9 cellular contexts compared by ENCODE assay signal in genomic region chr22:44329179-44329796, GRCh38. TPM values are rescaled to one million over a fixed set of nuclear protein-coding genes. Genes with fewer than 3 reads are reported as not detected.
A peak's percentile ranks its signal among the peaks of the same experiment; 100 is the strongest.
DNase-seq lines count a peak whose midpoint lies in the region; ATAC-seq and TF ChIP-seq lines count a peak whose summit lies in the region.
"Had no signal": no experiment of that assay in that cellular context is flagged by ENCODE, and none has a peak within 500 bp of the region (broad histone marks: within the 10 kb centered on the region; RNA-seq: fewer than 3 reads in every experiment).

No MANE protein-coding gene starts in this region.

- no peak overlapping the region for H3K27ac Mint-ChIP-seq in activated CD4-positive, alpha-beta T cell treated with anti-CD3 and anti-CD28 coated beads, Interleukin-2, amount 10 ng/mL, durations not matched to agents 7 days and 5 days
- H3K27ac Mint-ChIP-seq in WTC11, result no peak overlapping the region
- H3K27ac Mint-ChIP-seq: CD4-positive, CD25-positive, alpha-beta regulatory T cell had no signal

- H3K4me1 Mint-ChIP-seq in activated CD4-positive, alpha-beta T cell treated with anti-CD3 and anti-CD28 coated beads, Interleukin-2, amount 10 ng/mL, durations not matched to agents 7 days and 5 days, result peaks cover 29% of the 10 kb centered on the region
- H3K4me1 Mint-ChIP-seq in WTC11, result peaks cover 38% of the 10 kb centered on the region

- ATAC-seq in HG02970 (IDR thresholded peaks at IDR 0.05; ENCODE audit: low FRiP score, unreplicated experiment) (peak; percentile 65), WTC11 (no peak)

- no peaks in the 10 kb centered on the region for H3K9me3 Mint-ChIP-seq in activated CD4-positive, alpha-beta T cell treated with anti-CD3 and anti-CD28 coated beads, Interleukin-2, amount 10 ng/mL, durations not matched to agents 7 days and 5 days
- H3K9me3 Mint-ChIP-seq in WTC11, result no peaks in the 10 kb centered on the region
- H3K9me3 Mint-ChIP-seq: CD4-positive, CD25-positive, alpha-beta regulatory T cell had no signal

- DNase-seq in activated CD4-positive, alpha-beta T cell treated with anti-CD3 and anti-CD28 coated beads, Interleukin-2, amount 10 ng/mL, durations not matched to agents 7 days and 5 days, result peak; percentile 41
- DNase-seq in activated CD4-positive, alpha-beta T cell treated with anti-CD3 and anti-CD28 coated beads for 1 hour, result no peak
- DNase-seq in WTC11 (ENCODE audit: low spot score) (no peak), DMS114 treated with DMSO at 0.1 percent for 48 hours (lab: John Stamatoyannopoulos, UW; ENCODE audit: unreplicated experiment) (no peak), NCI-H1436 (lab: John Stamatoyannopoulos, UW) (no peak), CD1c-positive myeloid dendritic cell (ENCODE audit: extremely low spot score) (no peak)
- peak; percentile 52 for DNase-seq in stimulated activated CD8-positive, alpha-beta memory T cell treated with anti-CD3 and anti-CD28 coated beads, Interleukin-4, amount 100 ng/mL, for 48 hours

- POLR2A ChIA-PET in activated CD4-positive, alpha-beta T cell treated with anti-CD3 and anti-CD28 coated beads, Interleukin-2, amount 10 ng/mL, durations not matched to agents 7 days and 5 days (lab: Charles Lee), result no interaction called here
- POLR2A ChIA-PET in WTC11 (lab: Charles Lee), result interaction anchor here (0.7 kb wide), 1 partner anchor 507 kb away, joined by 8 read pairs; no protein-coding TSS in a partner anchor

- CTCF ChIA-PET in activated CD4-positive, alpha-beta T cell treated with anti-CD3 and anti-CD28 coated beads, Interleukin-2, amount 10 ng/mL, durations not matched to agents 7 days and 5 days (lab: Charles Lee), result interaction anchor here (0.6 to 1.7 kb wide), 5 partner anchors 15 to 336 kb away, joined by 3 to 4 read pairs (median 3); no protein-coding TSS in a partner anchor
- CTCF ChIA-PET in WTC11 (lab: Charles Lee), result interaction anchor here (0.8 to 2.6 kb wide), 3 partner anchors 25 to 243 kb away, joined by 3 to 10 read pairs (median 3); no protein-coding TSS in a partner anchor

- no peaks in the 10 kb centered on the region for H3K36me3 Mint-ChIP-seq in activated CD4-positive, alpha-beta T cell treated with anti-CD3 and anti-CD28 coated beads, Interleukin-2, amount 10 ng/mL, durations not matched to agents 7 days and 5 days (ENCODE audit: low read depth)
- no peaks in the 10 kb centered on the region for H3K36me3 Mint-ChIP-seq in WTC11
- H3K36me3 Mint-ChIP-seq: CD4-positive, CD25-positive, alpha-beta regulatory T cell had no signal

- no peak for TF ChIP-seq CTCF in WTC11 (IDR thresholded peaks at IDR 0.05)

- H3K4me3 Mint-ChIP-seq in activated CD4-positive, alpha-beta T cell treated with anti-CD3 and anti-CD28 coated beads, Interleukin-2, amount 10 ng/mL, durations not matched to agents 7 days and 5 days, result no peak overlapping the region
- H3K4me3 Mint-ChIP-seq in WTC11, result 0 out of 2 replicates have a peak overlapping the region, but pooled peaks have one; percentile 29

- H3K27me3 Mint-ChIP-seq in activated CD4-positive, alpha-beta T cell treated with anti-CD3 and anti-CD28 coated beads, Interleukin-2, amount 10 ng/mL, durations not matched to agents 7 days and 5 days, result peaks cover 66% of the 10 kb centered on the region
- peaks cover 31% of the 10 kb centered on the region for H3K27me3 Mint-ChIP-seq in WTC11 (ENCODE audit: low read depth)

TF ChIP-seq in WTC11, 78 proteins besides CTCF, POLR2A, EP300 and RAD21:
- TF ChIP-seq, protein P1, sequence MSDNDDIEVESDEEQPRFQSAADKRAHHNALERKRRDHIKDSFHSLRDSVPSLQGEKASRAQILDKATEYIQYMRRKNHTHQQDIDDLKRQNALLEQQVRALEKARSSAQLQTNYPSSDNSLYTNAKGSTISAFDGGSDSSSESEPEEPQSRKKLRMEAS (CRISPR knock-in tag; IDR thresholded peaks at IDR 0.05), result no peak
- TF ChIP-seq, protein P2, sequence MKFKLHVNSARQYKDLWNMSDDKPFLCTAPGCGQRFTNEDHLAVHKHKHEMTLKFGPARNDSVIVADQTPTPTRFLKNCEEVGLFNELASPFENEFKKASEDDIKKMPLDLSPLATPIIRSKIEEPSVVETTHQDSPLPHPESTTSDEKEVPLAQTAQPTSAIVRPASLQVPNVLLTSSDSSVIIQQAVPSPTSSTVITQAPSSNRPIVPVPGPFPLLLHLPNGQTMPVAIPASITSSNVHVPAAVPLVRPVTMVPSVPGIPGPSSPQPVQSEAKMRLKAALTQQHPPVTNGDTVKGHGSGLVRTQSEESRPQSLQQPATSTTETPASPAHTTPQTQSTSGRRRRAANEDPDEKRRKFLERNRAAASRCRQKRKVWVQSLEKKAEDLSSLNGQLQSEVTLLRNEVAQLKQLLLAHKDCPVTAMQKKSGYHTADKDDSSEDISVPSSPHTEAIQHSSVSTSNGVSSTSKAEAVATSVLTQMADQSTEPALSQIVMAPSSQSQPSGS (CRISPR knock-in tag; IDR thresholded peaks at IDR 0.05; ENCODE audit: borderline replicate concordance, low read depth), result no peak
- TF ChIP-seq MLX (CRISPR knock-in tag; IDR thresholded peaks at IDR 0.05), result no peak
TF ChIP-seq in WTC11: peak in this region for 0.

RNA-seq across cellular contexts. Expression of gene SHISAL1, which starts 16.5 kb away (rescaled TPM):
- not detected for total RNA-seq in activated CD4-positive, alpha-beta T cell treated with anti-CD3 and anti-CD28 coated beads, Interleukin-2, amount 10 ng/mL, durations not matched to agents 7 days and 5 days
- total RNA-seq in WTC11 (2021), result 1.8 to 2.7 TPM (median 1.8 TPM) in 3 replicates
- total RNA-seq: CD4-positive, CD25-positive, alpha-beta regulatory T cell had no signal

Comparison
In these comparisons a context has a peak if more than half of its experiments do, and no peak if none do; other contexts are left out.
1. DNase-seq: peak in activated CD4-positive, alpha-beta T cell treated with anti-CD3 and anti-CD28 coated beads, Interleukin-2, amount 10 ng/mL, durations not matched to agents 7 days and 5 days (single experiment) and stimulated activated CD8-positive, alpha-beta memory T cell treated with anti-CD3 and anti-CD28 coated beads, Interleukin-4, amount 100 ng/mL, for 48 hours (single experiment); none in activated CD4-positive, alpha-beta T cell treated with anti-CD3 and anti-CD28 coated beads for 1 hour (single experiment), WTC11 (single experiment), DMS114 treated with DMSO at 0.1 percent for 48 hours (single experiment), NCI-H1436 (single experiment) and CD1c-positive myeloid dendritic cell (single experiment).